ENCODE assay signal across 8 cellular contexts in the genomic region with DNA sequence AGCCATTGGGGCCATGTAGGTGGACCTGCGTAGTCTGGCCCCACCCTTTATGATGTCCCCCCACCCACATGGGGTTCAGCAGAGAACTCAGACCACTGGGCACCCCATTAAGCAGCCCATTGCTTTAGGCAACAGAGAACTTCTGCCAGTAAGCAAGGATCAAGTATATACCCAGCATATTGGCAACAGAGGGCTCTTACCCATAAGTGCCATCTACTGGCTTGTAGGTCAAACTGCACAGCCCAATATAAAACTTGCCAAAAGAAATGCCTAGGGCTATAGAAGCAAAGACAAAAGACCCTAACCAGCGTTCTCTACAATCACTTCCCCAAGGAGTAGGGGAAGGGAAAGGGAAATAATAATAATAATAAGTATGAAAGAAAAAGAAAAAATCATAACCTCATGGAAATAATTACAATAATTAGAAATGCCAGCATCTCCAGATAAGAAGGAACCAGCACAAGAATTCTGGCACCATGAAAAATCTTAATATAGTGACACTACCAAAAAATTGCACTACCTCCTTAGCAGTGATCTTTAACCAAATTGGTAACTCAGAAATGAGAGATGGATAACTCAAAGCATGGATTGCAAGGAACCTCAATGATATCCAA.
DNase-seq lines count a peak whose midpoint lies in the region; ATAC-seq and TF ChIP-seq lines count a peak whose summit lies in the region.

No MANE protein-coding gene starts in this region.

- no peak overlapping the region for H3K4me3 ChIP-seq in HAP-1
- no peak overlapping the region for H3K4me3 ChIP-seq in PC-9

- in situ Hi-C loops in HAP-1 (cut with MboI; ENCODE audit: low sequenced_read_pairs), result no loop called here

- BruUV-seq in PC-9 (replicated peaks; lab: Mats Ljungman, UMichigan), result no TSS peak

- no peak overlapping the region for H3K27ac Mint-ChIP-seq in activated T-cell treated with anti-CD3 and anti-CD28 coated beads, Interleukin-2, amount 50 U/mL, for 24 hours
- H3K27ac Mint-ChIP-seq in effector memory CD8-positive, alpha-beta T cell, result no peak overlapping the region

- H3K79me2 ChIP-seq in PC-9 (ENCODE audit: low read depth), result no peaks in the 10 kb centered on the region

- H3K4me3 Mint-ChIP-seq in activated T-cell treated with anti-CD3 and anti-CD28 coated beads, Interleukin-2, amount 50 U/mL, for 24 hours, result no peak overlapping the region
- H3K4me3 Mint-ChIP-seq in effector memory CD8-positive, alpha-beta T cell, result no peak overlapping the region

- H3K9me3 ChIP-seq in HAP-1 (no peaks in the 10 kb centered on the region), PC-9 (ENCODE audit: insufficient read depth, low read depth) (no peaks in the 10 kb centered on the region)

- H3K27ac ChIP-seq in PC-9, result no peak overlapping the region

- H3K9me2 ChIP-seq in PC-9 (ENCODE audit: insufficient read depth), result no peaks in the 10 kb centered on the region

- no peaks in the 10 kb centered on the region for H3K27me3 Mint-ChIP-seq in activated T-cell treated with anti-CD3 and anti-CD28 coated beads, Interleukin-2, amount 50 U/mL, for 24 hours
- no peaks in the 10 kb centered on the region for H3K27me3 Mint-ChIP-seq in effector memory CD8-positive, alpha-beta T cell

- H3K4me1 ChIP-seq in HAP-1, result no peaks in the 10 kb centered on the region
- no peaks in the 10 kb centered on the region for H3K4me1 ChIP-seq in PC-9 (replicated peaks; ENCODE audit: insufficient read depth)

- CTCF ChIA-PET in PC-9 (lab: Charles Lee), result no interaction called here

- peak; percentile 68 for TF ChIP-seq CTCF in PC-9 (conservative IDR thresholded peaks at IDR 0.05)

- H3K4me2 ChIP-seq in PC-9, result no peak overlapping the region

- POLR2A ChIA-PET in PC-9 (lab: Charles Lee; ENCODE audit: unreplicated experiment), result no interaction called here

- H3K36me3 ChIP-seq in HAP-1 (replicated peaks) (no peaks in the 10 kb centered on the region), PC-9 (ENCODE audit: low read depth) (no peaks in the 10 kb centered on the region)

- ATAC-seq in GM19463 (IDR thresholded peaks at IDR 0.05; ENCODE audit: unreplicated experiment), result no peak
- no peak for ATAC-seq in effector memory CD8-positive, alpha-beta T cell (replicated peaks)

- no peaks in the 10 kb centered on the region for H3K4me1 Mint-ChIP-seq in activated T-cell treated with anti-CD3 and anti-CD28 coated beads, Interleukin-2, amount 50 U/mL, for 24 hours (ENCODE audit: low read depth)
- no peaks in the 10 kb centered on the region for H3K4me1 Mint-ChIP-seq in effector memory CD8-positive, alpha-beta T cell (ENCODE audit: low read depth in 2 of 2)

- H2AFZ ChIP-seq in PC-9, result no peak overlapping the region

- H3F3A ChIP-seq in PC-9 (ENCODE audit: insufficient read depth, low read depth), result no peaks in the 10 kb centered on the region

- intact Hi-C loops in PC-9 (cut with micrococcal nuclease; ENCODE audit: unreplicated experiment), result no loop called here

- no peaks in the 10 kb centered on the region for H4K20me1 ChIP-seq in PC-9 (ENCODE audit: insufficient read depth)

- H3K27me3 ChIP-seq in HAP-1 (ENCODE audit: low read depth), result no peaks in the 10 kb centered on the region
- H3K27me3 ChIP-seq in PC-9 (ENCODE audit: insufficient read depth, low read depth), result no peaks in the 10 kb centered on the region

- DNase-seq in EH (ENCODE audit: low read depth) (peak; percentile 42), HAP-1 (ENCODE audit: low spot score in 2 of 2) (peak; percentile 13 to 28), PC-9 (no peak), iPS-NIHi7 (ENCODE audit: extremely low spot score) (peak; percentile 41), UCSD-AML1 (lab: John Stamatoyannopoulos, UW; ENCODE audit: unreplicated experiment) (no peak)
- no peak for DNase-seq in activated T-cell treated with anti-CD3 and anti-CD28 coated beads, Interleukin-2, amount 50 U/mL, for 24 hours
- no peak for DNase-seq in effector memory CD8-positive, alpha-beta T cell

- no peaks in the 10 kb centered on the region for H3K36me3 Mint-ChIP-seq in activated T-cell treated with anti-CD3 and anti-CD28 coated beads, Interleukin-2, amount 50 U/mL, for 24 hours (ENCODE audit: low read depth)
- no peaks in the 10 kb centered on the region for H3K36me3 Mint-ChIP-seq in effector memory CD8-positive, alpha-beta T cell (ENCODE audit: insufficient read depth)

- peaks cover 12% of the 10 kb centered on the region for H3K9me3 Mint-ChIP-seq in activated T-cell treated with anti-CD3 and anti-CD28 coated beads, Interleukin-2, amount 50 U/mL, for 24 hours
- H3K9me3 Mint-ChIP-seq in effector memory CD8-positive, alpha-beta T cell, result peaks cover 7% of the 10 kb centered on the region in 2 donors

Comparison
In these comparisons a context has a peak if more than half of its experiments do, and no peak if none do; other contexts are left out.
1. DNase-seq: peak in EH (single experiment), HAP-1 (2 of 2) and iPS-NIHi7 (single experiment); none in PC-9 (0 of 2), activated T-cell treated with anti-CD3 and anti-CD28 coated beads, Interleukin-2, amount 50 U/mL, for 24 hours (single experiment), UCSD-AML1 (single experiment) and effector memory CD8-positive, alpha-beta T cell (0 of 3).